ENCODE assay signal across 1 cellular context in genomic region chr2:197926673-197927072, GRCh38.
TF ChIP-seq lines count a peak whose summit lies in the region.

No MANE protein-coding gene starts in this region.

TF ChIP-seq in K562, 482 proteins besides CTCF, POLR2A, EP300 and RAD21 (continued from another document and continues in another):
- TF ChIP-seq ZNF592 (IDR thresholded peaks at IDR 0.05) (peak; percentile 67), ZNF445 (CRISPR knock-in tag; IDR thresholded peaks at IDR 0.05; ENCODE audit: low read depth) (no peak), NR3C1 (CRISPR knock-in tag; IDR thresholded peaks at IDR 0.05) (no peak), NCOR1 (IDR thresholded peaks at IDR 0.05) (no peak), ZBTB34 (CRISPR knock-in tag; IDR thresholded peaks at IDR 0.05) (no peak), SRSF7 (optimal IDR thresholded peaks at IDR 0.05; ENCODE audit: low read depth, low read length) (no peak), ERF (CRISPR knock-in tag; IDR thresholded peaks at IDR 0.05) (no peak), HMG20A (CRISPR knock-in tag; conservative IDR thresholded peaks at IDR 0.05) (no peak), HIVEP1 (CRISPR knock-in tag; IDR thresholded peaks at IDR 0.05) (no peak), U2AF2 (optimal IDR thresholded peaks at IDR 0.05; ENCODE audit: low read depth, low read length) (no peak), SOX6 (IDR thresholded peaks at IDR 0.05) (peak; percentile 69), TEAD4 (IDR thresholded peaks at IDR 0.05; ENCODE audit: low read length) (peak; percentile 78), TEAD4 (CRISPR knock-in tag; IDR thresholded peaks at IDR 0.05; ENCODE audit: borderline replicate concordance) (no peak), YBX1 (IDR thresholded peaks at IDR 0.05) (no peak), ZNF239 (CRISPR knock-in tag; IDR thresholded peaks at IDR 0.05) (peak; percentile 31; the same call in 1 of the 2 replicates), RBM14 (IDR thresholded peaks at IDR 0.05; ENCODE audit: borderline replicate concordance, insufficient read depth, low read depth, low read length) (no peak), ZEB2 (IDR thresholded peaks at IDR 0.05) (no peak), BRD9 (IDR thresholded peaks at IDR 0.05; ENCODE audit: low read depth, partially characterized antibody) (no peak), HES1 (IDR thresholded peaks at IDR 0.05; ENCODE audit: low read depth) (peak; percentile 57; the same call in 1 of the 2 replicates), SMARCC2 (IDR thresholded peaks at IDR 0.05; ENCODE audit: low read depth) (no peak), SREBF1 (IDR thresholded peaks at IDR 0.05; ENCODE audit: borderline replicate concordance, low read depth, low read length) (no peak), ZNF23 (CRISPR knock-in tag; IDR thresholded peaks at IDR 0.05) (no peak), ESRRA (IDR thresholded peaks at IDR 0.05; ENCODE audit: borderline replicate concordance, low read depth) (peak; percentile 18; the same call in 1 of the 2 replicates), SMAD4 (CRISPR knock-in tag; conservative IDR thresholded peaks at IDR 0.05) (peak; percentile 45; the same call in 1 of the 2 replicates), ZNF57 (CRISPR knock-in tag; IDR thresholded peaks at IDR 0.05) (no peak), POLR2AphosphoS2 (IDR thresholded peaks at IDR 0.05; ENCODE audit: low read length) (no peak), FOS (IDR thresholded peaks at IDR 0.05; ENCODE audit: extremely low read depth, insufficient read length) (no peak), TCF3 (CRISPR knock-in tag; IDR thresholded peaks at IDR 0.05) (peak; percentile 67), MAZ (CRISPR knock-in tag; conservative IDR thresholded peaks at IDR 0.05 in 1 of 2, IDR thresholded peaks at IDR 0.05 in 1 of 2) (0 out of 4 replicates have a peak, but pooled peaks of 1 of the 2 experiments have one; percentile 15), HSF4 (CRISPR knock-in tag; IDR thresholded peaks at IDR 0.05; ENCODE audit: borderline replicate concordance) (no peak)
- TF ChIP-seq, protein P1, sequence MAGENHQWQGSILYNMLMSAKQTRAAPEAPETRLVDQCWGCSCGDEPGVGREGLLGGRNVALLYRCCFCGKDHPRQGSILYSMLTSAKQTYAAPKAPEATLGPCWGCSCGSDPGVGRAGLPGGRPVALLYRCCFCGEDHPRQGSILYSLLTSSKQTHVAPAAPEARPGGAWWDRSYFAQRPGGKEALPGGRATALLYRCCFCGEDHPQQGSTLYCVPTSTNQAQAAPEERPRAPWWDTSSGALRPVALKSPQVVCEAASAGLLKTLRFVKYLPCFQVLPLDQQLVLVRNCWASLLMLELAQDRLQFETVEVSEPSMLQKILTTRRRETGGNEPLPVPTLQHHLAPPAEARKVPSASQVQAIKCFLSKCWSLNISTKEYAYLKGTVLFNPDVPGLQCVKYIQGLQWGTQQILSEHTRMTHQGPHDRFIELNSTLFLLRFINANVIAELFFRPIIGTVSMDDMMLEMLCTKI (IDR thresholded peaks at IDR 0.05; ENCODE audit: partially characterized antibody): no peak
- TF ChIP-seq, protein P2, sequence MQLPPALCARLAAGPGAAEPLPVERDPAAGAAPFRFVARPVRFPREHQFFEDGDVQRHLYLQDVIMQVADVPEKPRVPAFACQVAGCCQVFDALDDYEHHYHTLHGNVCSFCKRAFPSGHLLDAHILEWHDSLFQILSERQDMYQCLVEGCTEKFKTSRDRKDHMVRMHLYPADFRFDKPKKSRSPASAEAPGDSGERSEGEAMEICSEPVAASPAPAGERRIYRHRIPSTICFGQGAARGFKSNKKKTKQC (CRISPR knock-in tag; IDR thresholded peaks at IDR 0.05): no peak
- TF ChIP-seq, protein P3, sequence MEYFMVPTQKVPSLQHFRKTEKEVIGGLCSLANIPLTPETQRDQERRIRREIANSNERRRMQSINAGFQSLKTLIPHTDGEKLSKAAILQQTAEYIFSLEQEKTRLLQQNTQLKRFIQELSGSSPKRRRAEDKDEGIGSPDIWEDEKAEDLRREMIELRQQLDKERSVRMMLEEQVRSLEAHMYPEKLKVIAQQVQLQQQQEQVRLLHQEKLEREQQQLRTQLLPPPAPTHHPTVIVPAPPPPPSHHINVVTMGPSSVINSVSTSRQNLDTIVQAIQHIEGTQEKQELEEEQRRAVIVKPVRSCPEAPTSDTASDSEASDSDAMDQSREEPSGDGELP (CRISPR knock-in tag; IDR thresholded peaks at IDR 0.05; ENCODE audit: borderline replicate concordance): peak; percentile 65
- TF ChIP-seq, protein P4, sequence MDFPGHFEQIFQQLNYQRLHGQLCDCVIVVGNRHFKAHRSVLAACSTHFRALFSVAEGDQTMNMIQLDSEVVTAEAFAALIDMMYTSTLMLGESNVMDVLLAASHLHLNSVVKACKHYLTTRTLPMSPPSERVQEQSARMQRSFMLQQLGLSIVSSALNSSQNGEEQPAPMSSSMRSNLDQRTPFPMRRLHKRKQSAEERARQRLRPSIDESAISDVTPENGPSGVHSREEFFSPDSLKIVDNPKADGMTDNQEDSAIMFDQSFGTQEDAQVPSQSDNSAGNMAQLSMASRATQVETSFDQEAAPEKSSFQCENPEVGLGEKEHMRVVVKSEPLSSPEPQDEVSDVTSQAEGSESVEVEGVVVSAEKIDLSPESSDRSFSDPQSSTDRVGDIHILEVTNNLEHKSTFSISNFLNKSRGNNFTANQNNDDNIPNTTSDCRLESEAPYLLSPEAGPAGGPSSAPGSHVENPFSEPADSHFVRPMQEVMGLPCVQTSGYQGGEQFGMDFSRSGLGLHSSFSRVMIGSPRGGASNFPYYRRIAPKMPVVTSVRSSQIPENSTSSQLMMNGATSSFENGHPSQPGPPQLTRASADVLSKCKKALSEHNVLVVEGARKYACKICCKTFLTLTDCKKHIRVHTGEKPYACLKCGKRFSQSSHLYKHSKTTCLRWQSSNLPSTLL (IDR thresholded peaks at IDR 0.05): no peak
- TF ChIP-seq, protein P5, sequence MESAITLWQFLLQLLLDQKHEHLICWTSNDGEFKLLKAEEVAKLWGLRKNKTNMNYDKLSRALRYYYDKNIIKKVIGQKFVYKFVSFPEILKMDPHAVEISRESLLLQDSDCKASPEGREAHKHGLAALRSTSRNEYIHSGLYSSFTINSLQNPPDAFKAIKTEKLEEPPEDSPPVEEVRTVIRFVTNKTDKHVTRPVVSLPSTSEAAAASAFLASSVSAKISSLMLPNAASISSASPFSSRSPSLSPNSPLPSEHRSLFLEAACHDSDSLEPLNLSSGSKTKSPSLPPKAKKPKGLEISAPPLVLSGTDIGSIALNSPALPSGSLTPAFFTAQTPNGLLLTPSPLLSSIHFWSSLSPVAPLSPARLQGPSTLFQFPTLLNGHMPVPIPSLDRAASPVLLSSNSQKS (CRISPR knock-in tag; IDR thresholded peaks at IDR 0.05): no peak
- TF ChIP-seq, protein P6, sequence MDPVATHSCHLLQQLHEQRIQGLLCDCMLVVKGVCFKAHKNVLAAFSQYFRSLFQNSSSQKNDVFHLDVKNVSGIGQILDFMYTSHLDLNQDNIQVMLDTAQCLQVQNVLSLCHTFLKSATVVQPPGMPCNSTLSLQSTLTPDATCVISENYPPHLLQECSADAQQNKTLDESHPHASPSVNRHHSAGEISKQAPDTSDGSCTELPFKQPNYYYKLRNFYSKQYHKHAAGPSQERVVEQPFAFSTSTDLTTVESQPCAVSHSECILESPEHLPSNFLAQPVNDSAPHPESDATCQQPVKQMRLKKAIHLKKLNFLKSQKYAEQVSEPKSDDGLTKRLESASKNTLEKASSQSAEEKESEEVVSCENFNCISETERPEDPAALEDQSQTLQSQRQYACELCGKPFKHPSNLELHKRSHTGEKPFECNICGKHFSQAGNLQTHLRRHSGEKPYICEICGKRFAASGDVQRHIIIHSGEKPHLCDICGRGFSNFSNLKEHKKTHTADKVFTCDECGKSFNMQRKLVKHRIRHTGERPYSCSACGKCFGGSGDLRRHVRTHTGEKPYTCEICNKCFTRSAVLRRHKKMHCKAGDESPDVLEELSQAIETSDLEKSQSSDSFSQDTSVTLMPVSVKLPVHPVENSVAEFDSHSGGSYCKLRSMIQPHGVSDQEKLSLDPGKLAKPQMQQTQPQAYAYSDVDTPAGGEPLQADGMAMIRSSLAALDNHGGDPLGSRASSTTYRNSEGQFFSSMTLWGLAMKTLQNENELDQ (CRISPR knock-in tag; IDR thresholded peaks at IDR 0.05; ENCODE audit: borderline replicate concordance): no peak
- TF ChIP-seq, protein P7, sequence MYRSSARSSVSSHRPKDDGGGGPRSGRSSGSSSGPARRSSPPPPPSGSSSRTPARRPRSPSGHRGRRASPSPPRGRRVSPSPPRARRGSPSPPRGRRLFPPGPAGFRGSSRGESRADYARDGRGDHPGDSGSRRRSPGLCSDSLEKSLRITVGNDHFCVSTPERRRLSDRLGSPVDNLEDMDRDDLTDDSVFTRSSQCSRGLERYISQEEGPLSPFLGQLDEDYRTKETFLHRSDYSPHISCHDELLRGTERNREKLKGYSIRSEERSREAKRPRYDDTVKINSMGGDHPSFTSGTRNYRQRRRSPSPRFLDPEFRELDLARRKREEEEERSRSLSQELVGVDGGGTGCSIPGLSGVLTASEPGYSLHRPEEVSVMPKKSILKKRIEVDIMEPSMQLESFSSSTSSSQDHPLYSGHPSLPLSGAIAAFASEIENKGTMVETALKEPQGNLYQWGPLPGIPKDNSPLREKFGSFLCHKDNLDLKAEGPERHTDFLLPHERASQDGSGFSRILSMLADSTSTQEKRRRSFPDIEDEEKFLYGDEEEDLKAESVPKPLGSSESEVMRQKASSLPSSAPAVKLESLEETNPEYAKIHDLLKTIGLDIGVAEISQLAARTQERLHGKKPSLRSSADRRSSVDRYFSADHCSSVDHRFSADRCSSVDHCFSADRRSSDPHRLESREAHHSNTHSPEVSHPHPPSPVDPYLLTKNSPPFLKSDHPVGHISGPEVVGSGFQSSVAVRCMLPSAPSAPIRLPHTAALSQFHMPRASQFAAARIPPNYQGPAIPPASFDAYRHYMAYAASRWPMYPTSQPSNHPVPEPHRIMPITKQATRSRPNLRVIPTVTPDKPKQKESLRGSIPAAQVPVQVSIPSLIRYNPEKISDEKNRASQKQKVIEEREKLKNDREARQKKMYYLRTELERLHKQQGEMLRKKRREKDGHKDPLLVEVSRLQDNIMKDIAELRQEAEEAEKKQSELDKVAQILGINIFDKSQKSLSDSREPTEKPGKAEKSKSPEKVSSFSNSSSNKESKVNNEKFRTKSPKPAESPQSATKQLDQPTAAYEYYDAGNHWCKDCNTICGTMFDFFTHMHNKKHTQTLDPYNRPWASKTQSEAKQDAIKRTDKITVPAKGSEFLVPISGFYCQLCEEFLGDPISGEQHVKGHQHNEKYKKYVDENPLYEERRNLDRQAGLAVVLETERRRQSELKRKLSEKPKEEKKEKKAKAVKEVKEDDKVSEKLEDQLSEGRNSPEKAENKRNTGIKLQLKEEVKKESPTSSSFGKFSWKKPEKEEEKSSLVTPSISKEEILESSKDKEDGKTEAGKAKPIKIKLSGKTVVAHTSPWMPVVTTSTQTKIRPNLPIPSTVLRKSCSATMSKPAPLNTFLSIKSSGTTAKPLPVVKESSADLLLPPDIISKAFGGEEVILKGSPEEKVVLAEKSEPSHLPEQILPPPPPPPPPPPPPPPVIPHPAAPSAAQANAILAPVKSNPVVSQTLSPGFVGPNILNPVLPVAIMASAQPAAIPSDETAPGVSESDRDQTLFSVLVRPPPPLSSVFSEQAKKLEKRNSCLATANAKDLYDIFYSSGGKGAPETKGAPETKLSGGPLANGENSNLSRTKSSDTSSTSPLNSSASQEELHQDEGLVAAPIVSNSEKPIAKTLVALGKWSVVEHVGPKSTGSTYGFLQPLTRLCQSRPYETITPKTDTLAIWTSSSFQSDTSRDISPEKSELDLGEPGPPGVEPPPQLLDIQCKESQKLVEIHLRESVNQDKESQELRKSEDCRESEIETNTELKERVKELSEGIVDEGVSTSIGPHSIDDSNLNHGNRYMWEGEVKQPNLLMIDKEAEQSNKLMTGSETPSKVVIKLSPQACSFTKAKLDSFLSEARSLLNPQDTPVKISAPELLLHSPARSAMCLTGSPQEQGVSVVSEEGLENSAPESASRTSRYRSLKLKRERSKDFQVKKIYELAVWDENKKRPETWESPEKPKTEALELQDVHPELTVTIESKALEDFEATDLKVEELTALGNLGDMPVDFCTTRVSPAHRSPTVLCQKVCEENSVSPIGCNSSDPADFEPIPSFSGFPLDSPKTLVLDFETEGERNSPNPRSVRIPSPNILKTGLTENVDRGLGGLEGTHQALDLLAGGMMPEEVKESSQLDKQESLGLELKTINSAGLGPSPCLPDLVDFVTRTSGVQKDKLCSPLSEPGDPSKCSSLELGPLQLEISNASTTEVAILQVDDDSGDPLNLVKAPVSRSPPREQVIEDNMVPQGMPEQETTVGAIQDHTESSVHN (IDR thresholded peaks at IDR 0.05; ENCODE audit: borderline replicate concordance in 1 of 2, low read depth in 1 of 2): no peak
